Comparison of ENCODE assay signal across 8 cellular contexts in the genomic region with DNA sequence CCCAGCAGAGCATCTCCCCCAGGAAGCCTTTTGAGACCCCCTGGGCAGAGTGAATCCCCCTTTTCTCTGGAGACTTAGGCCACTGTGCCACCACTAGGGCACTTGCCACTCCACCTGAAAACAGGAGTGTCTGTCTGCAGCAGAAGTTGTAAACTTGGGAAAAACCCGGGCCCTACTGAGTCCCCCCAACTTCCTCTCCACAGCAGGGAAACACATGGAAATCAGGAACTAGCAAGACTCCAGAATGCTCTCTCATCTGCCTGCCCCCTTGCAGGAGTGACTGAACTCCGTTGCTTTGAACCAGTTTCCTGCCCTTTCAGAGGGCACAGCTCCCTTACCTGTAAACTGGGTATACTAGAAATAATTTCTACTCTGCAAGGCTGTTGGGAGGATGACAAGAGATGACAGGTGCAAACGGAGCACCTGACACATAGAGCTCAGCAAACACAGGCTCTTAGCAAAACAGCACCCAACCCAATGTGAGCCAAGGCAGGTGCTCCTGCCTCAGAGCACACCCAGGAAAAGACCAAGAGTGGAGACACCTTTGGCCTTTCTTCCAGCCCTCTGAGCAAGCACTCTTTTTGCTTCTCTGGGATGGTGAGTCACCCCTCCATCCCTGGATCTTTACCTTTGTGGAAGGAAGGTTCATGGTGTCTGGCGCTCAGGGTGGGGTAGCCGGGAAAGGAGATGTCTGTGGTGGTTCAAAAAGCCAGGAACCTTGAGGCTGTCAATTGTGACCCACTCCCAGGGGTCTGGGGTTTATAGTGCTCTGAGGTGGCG. TPM values are rescaled to one million over a fixed set of nuclear protein-coding genes. Genes with fewer than 3 reads are reported as not detected.
DNase-seq lines count a peak whose midpoint lies in the region; ATAC-seq and TF ChIP-seq lines count a peak whose summit lies in the region.

A gene with protein sequence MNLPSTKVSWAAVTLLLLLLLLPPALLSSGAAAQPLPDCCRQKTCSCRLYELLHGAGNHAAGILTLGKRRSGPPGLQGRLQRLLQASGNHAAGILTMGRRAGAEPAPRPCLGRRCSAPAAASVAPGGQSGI (minus strand): TSS at position 736 of the 780 bp plus-strand sequence. CDS start 87 bp downstream, at position 649.

- H3K4me3 Mint-ChIP-seq in activated T-helper 17 cell treated with anti-CD3 and anti-CD28 coated beads, Interleukin-2, amount 50 U/mL, for 72 hours = peak within 1 kb of the TSS; percentile 85

- no peak within 1 kb of the TSS for H3K14ac ChIP-seq in mesenchymal stem cell (ENCODE audit: low read length in 2 of 2)

- peak within 1 kb of the TSS; percentile 58 for H2AFZ ChIP-seq in mesenchymal stem cell (ENCODE audit: low read depth, low read length)

- intact Hi-C loops in heart right ventricle (cut with DNase I) = loop anchor here in 7 of 10 donors (2.0 to 10.0 kb wide), 9 partner anchors 22 to 340 kb away; a partner anchor contains a TSS
- intact Hi-C loops in Right ventricle myocardium inferior (cut with DNase I) = loop anchor here (10.0 kb wide), 1 partner anchor 340 kb away; no protein-coding TSS in a partner anchor

- no peaks in the 10 kb centered on the region for H3K36me3 Mint-ChIP-seq in activated T-helper 17 cell treated with anti-CD3 and anti-CD28 coated beads, Interleukin-2, amount 50 U/mL, for 72 hours (ENCODE audit: low read depth)

- no peak for DNase-seq in heart right ventricle
- DNase-seq in Right ventricle myocardium inferior (ENCODE audit: missing footprints) = no peak
- DNase-seq in mesenchymal stem cell = no peak
- DNase-seq in T-helper 9 cell = no peak
- DNase-seq in iPS-NIHi7 (ENCODE audit: extremely low spot score) = no peak

- no peak within 1 kb of the TSS for H2BK120ac ChIP-seq in mesenchymal stem cell (ENCODE audit: low read depth, low read length)

- no peak within 1 kb of the TSS for H2AK5ac ChIP-seq in mesenchymal stem cell (ENCODE audit: low read length, severe bottlenecking)

- peak within 1 kb of the TSS; percentile 82 for H3K27ac Mint-ChIP-seq in activated T-helper 17 cell treated with anti-CD3 and anti-CD28 coated beads, Interleukin-2, amount 50 U/mL, for 72 hours

- peak within 1 kb of the TSS; percentile 97 for H4K8ac ChIP-seq in mesenchymal stem cell (ENCODE audit: low read length)

- H3K4me1 ChIP-seq in heart right ventricle (peaks cover 0 to 58% (median 35%) of the 10 kb centered on the region in 9 donors), mesenchymal stem cell (ENCODE audit: control insufficient read depth, insufficient read depth, low read depth, low read length) (peaks cover 25% of the 10 kb centered on the region), urinary bladder (ENCODE audit: insufficient read depth) (no peaks in the 10 kb centered on the region)

- no peaks in the 10 kb centered on the region for H3K9me3 Mint-ChIP-seq in activated T-helper 17 cell treated with anti-CD3 and anti-CD28 coated beads, Interleukin-2, amount 50 U/mL, for 72 hours

- H3K4me2 ChIP-seq in mesenchymal stem cell (ENCODE audit: low read length, poor library complexity, severe bottlenecking) = peak within 1 kb of the TSS; percentile 91

- H3K36me3 ChIP-seq in heart right ventricle = peaks cover 0 to 2% (median 0%) of the 10 kb centered on the region in 9 donors
- no peaks in the 10 kb centered on the region for H3K36me3 ChIP-seq in mesenchymal stem cell (ENCODE audit: control insufficient read depth in 1 of 2, insufficient read depth in 2 of 2, low read depth in 1 of 2, low read length in 2 of 2)
- no peaks in the 10 kb centered on the region for H3K36me3 ChIP-seq in urinary bladder (ENCODE audit: insufficient read depth)

- no peak within 1 kb of the TSS for H3K23ac ChIP-seq in mesenchymal stem cell (ENCODE audit: low read length in 2 of 2)

- ATAC-seq in heart right ventricle (no peak), Right ventricle myocardium inferior (no peak), GM19452 (IDR thresholded peaks at IDR 0.05; ENCODE audit: unreplicated experiment) (no peak)
- no peak for ATAC-seq in activated T-helper 17 cell treated with anti-CD3 and anti-CD28 coated beads, Interleukin-2, amount 50 U/mL, for 72 hours (replicated peaks)

- H3K4me3 ChIP-seq in heart right ventricle (peak within 1 kb of the TSS; percentile 19 to 68 (median 58)), mesenchymal stem cell (ENCODE audit: insufficient read depth in 1 of 2, low read depth in 1 of 2, low read length in 2 of 2) (peak within 1 kb of the TSS in 1 of 2 experiments; percentile 76), urinary bladder (ENCODE audit: low read depth, low read length) (peak within 1 kb of the TSS; percentile 38)

- H4K91ac ChIP-seq in mesenchymal stem cell (ENCODE audit: low read length) = no peak within 1 kb of the TSS

- peak within 1 kb of the TSS; percentile 39 for H3K9ac ChIP-seq in mesenchymal stem cell (ENCODE audit: low read length)

- H3K4me1 Mint-ChIP-seq in activated T-helper 17 cell treated with anti-CD3 and anti-CD28 coated beads, Interleukin-2, amount 50 U/mL, for 72 hours = peaks cover 11% of the 10 kb centered on the region

- peak within 1 kb of the TSS in 9 of 10 donors; percentile 29 to 91 (median 76) for H3K27ac ChIP-seq in heart right ventricle
- H3K27ac ChIP-seq in mesenchymal stem cell (ENCODE audit: low read length, poor library complexity, severe bottlenecking) = no peak within 1 kb of the TSS
- H3K27ac ChIP-seq in urinary bladder (ENCODE audit: low read depth) = no peak within 1 kb of the TSS

- H3K27me3 Mint-ChIP-seq in activated T-helper 17 cell treated with anti-CD3 and anti-CD28 coated beads, Interleukin-2, amount 50 U/mL, for 72 hours = no peaks in the 10 kb centered on the region

- no peak within 1 kb of the TSS for H2BK12ac ChIP-seq in mesenchymal stem cell (ENCODE audit: low read length in 2 of 2)

- H3K27me3 ChIP-seq in heart right ventricle (peaks cover 0 to 26% (median 17%) of the 10 kb centered on the region in 7 donors), mesenchymal stem cell (ENCODE audit: control insufficient read depth in 1 of 2, insufficient read depth in 1 of 2, low read length in 2 of 2) (peaks cover 33 to 35% of the 10 kb centered on the region in 2 experiments)

- 79 to 81% methylated on average over 6 of the region's 6 CpGs for WGBS in heart right ventricle, 2 donors
- 71% methylated on average over 6 of the region's 6 CpGs for WGBS in mesenchymal stem cell
- 77% methylated on average over 6 of the region's 6 CpGs for WGBS in urinary bladder

- H3K79me1 ChIP-seq in mesenchymal stem cell (replicated peaks; ENCODE audit: low read length, poor library complexity, severe bottlenecking) = no peaks in the 10 kb centered on the region

- H2BK5ac ChIP-seq in mesenchymal stem cell (ENCODE audit: low read depth, low read length, poor library complexity, severe bottlenecking) = no peak within 1 kb of the TSS

- H3K9me3 ChIP-seq in heart right ventricle = no peaks in the 10 kb centered on the region
- no peaks in the 10 kb centered on the region for H3K9me3 ChIP-seq in mesenchymal stem cell (ENCODE audit: control insufficient read depth, low read length)

- no peak for TF ChIP-seq CTCF in heart right ventricle (IDR thresholded peaks at IDR 0.05)

- H3K4ac ChIP-seq in mesenchymal stem cell (ENCODE audit: low read depth in 1 of 2, low read length in 2 of 2) = peak within 1 kb of the TSS in 1 of 2 experiments; percentile 40

- H3K18ac ChIP-seq in mesenchymal stem cell (ENCODE audit: low read depth in 1 of 2, low read length in 2 of 2) = peak within 1 kb of the TSS; percentile 49 to 80

- no peak within 1 kb of the TSS for H2BK15ac ChIP-seq in mesenchymal stem cell (ENCODE audit: low read depth, poor library complexity, severe bottlenecking)

RNA-seq across cellular contexts. Expression of the gene that starts here (rescaled TPM):
- total RNA-seq in heart right ventricle (not detected), Right ventricle myocardium inferior (not detected), urinary bladder (not detected)
- polyA plus RNA-seq in heart right ventricle (not detected), urinary bladder (not detected)
- not detected for total RNA-seq in activated T-helper 17 cell treated with anti-CD3 and anti-CD28 coated beads, Interleukin-2, amount 50 U/mL, for 72 hours
- not detected for polyA plus RNA-seq in mesenchymal stem cell (2013, experiment 1 of 2)
- polyA plus RNA-seq in mesenchymal stem cell (2013, experiment 2 of 2) = not detected

Comparison
In these comparisons a context has a peak if more than half of its experiments do, and no peak if none do; other contexts are left out.
1. H3K27ac ChIP-seq: peak in heart right ventricle (9 of 10); none in mesenchymal stem cell (single experiment) and urinary bladder (single experiment).